ENCODE assay signal across 9 cellular contexts in the genomic region with DNA sequence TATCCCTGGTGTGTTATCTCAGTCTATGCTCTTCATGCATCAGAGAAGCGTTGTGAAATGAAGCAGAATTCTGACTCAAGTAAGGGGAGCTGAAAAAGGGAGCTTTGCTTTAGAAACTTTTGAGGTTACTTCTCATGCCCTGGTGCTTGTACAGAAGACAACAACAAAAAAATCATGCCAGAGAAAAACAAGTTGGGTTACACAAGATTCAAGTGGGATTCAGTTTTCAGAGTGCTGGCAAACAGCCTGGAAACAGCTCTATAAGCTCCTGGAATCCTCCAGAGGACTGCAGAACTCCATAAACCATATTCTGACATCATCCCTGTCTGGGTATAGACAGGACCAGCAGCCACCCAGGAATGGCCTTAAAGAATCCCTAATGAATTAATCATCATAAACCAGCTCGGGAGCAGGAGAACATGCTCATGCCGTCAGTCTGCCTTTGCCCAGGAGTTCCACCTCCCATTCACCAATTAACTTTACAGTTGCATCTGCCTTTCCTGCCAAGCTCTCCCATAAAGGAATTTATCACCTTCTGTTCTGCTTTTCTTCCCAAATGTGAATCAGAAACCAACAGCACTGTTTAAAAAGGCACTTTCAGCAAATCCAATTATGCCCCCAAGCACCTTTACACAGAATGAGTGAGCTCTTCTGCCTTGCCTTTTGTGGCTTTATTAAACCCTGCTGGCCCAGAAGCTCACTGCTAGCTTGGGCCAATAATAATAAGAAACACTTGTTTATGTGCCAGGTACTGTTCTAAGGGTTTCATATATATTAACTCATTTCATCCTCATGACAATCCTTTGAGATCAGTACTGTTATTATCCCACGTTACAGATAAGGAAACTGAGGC. TPM values are rescaled to one million over a fixed set of nuclear protein-coding genes. Genes with fewer than 3 reads are reported as not detected.
DNase-seq lines count a peak whose midpoint lies in the region; ATAC-seq, FAIRE-seq and TF ChIP-seq lines count a peak whose summit lies in the region.
"Had no signal": no experiment of that assay in that cellular context is flagged by ENCODE, and none has a peak within 500 bp of the region (broad histone marks: within the 10 kb centered on the region; RNA-seq: fewer than 3 reads in every experiment).

No MANE protein-coding gene starts in this region.

- H3K4me1 ChIP-seq in parathyroid adenoma: peaks cover 4% of the 10 kb centered on the region

- DNase-seq in ELR (ENCODE audit: low read depth): peak; percentile 89
- DNase-seq in NCI-H2171 (lab: John Stamatoyannopoulos, UW): peak; percentile 73
- DNase-seq in bronchial epithelial cell (ENCODE audit: low read depth): peak; percentile 94
- no peak for DNase-seq in stimulated activated CD4-positive, alpha-beta T cell treated with anti-CD3 and anti-CD28 coated beads, Interleukin-2, amount 100 ng/mL, for 24 hours
- DNase-seq in activated T-helper 2 cell treated with anti-CD3 and anti-CD28 coated beads, Interferon-gamma antibody, Interleukin-2, Interleukin-4, amounts not matched to agents 10 μg/mL and 5 μg/mL and 100 μg/mL, durations not matched to agents 14 hours and 24 hours and 36 hours (ENCODE audit: low spot score): no peak
- DNase-seq: gastrocnemius medialis had no signal

- H3K27ac ChIP-seq in parathyroid adenoma: no peak overlapping the region
- H3K27ac ChIP-seq: gastrocnemius medialis had no signal

- ATAC-seq in GM21576 (IDR thresholded peaks at IDR 0.05; ENCODE audit: unreplicated experiment) (no peak), GM18517 (IDR thresholded peaks at IDR 0.05; ENCODE audit: unreplicated experiment) (no peak)
- ATAC-seq: gastrocnemius medialis had no signal

- intact Hi-C loops in activated T-helper 2 cell treated with anti-CD3 and anti-CD28 coated beads, Interferon-gamma antibody, Interleukin-2, Interleukin-4, amounts not matched to agents 10 μg/mL and 5 μg/mL and 100 μg/mL, durations not matched to agents 14 hours and 24 hours and 36 hours (cut with micrococcal nuclease): no loop called here

- no peaks in the 10 kb centered on the region for H3K36me3 ChIP-seq in bronchial epithelial cell (ENCODE audit: control insufficient read depth, insufficient read depth, low read length)
- H3K36me3 ChIP-seq in parathyroid adenoma (ENCODE audit: control insufficient read depth, insufficient read depth, low read length): no peaks in the 10 kb centered on the region
- H3K36me3 ChIP-seq: gastrocnemius medialis had no signal

- FAIRE-seq in bronchial epithelial cell (lab: Jason Lieb, UNC): peak; percentile 73

- no peak overlapping the region for H3K4me3 Mint-ChIP-seq in activated T-helper 2 cell treated with anti-CD3 and anti-CD28 coated beads, Interferon-gamma antibody, Interleukin-2, Interleukin-4, amounts not matched to agents 10 μg/mL and 5 μg/mL and 100 μg/mL, durations not matched to agents 14 hours and 24 hours and 36 hours (ENCODE audit: low read depth)

- no peak overlapping the region for H3K9ac ChIP-seq in parathyroid adenoma

- H3K27ac Mint-ChIP-seq in activated T-helper 2 cell treated with anti-CD3 and anti-CD28 coated beads, Interferon-gamma antibody, Interleukin-2, Interleukin-4, amounts not matched to agents 10 μg/mL and 5 μg/mL and 100 μg/mL, durations not matched to agents 14 hours and 24 hours and 36 hours: no peak overlapping the region

- peak overlapping the region; percentile 0 for H2AFZ ChIP-seq in parathyroid adenoma

- H3K27me3 Mint-ChIP-seq in activated T-helper 2 cell treated with anti-CD3 and anti-CD28 coated beads, Interferon-gamma antibody, Interleukin-2, Interleukin-4, amounts not matched to agents 10 μg/mL and 5 μg/mL and 100 μg/mL, durations not matched to agents 14 hours and 24 hours and 36 hours (ENCODE audit: low read depth): peaks cover 10% of the 10 kb centered on the region

- no peaks in the 10 kb centered on the region for H3K36me3 Mint-ChIP-seq in activated T-helper 2 cell treated with anti-CD3 and anti-CD28 coated beads, Interferon-gamma antibody, Interleukin-2, Interleukin-4, amounts not matched to agents 10 μg/mL and 5 μg/mL and 100 μg/mL, durations not matched to agents 14 hours and 24 hours and 36 hours (ENCODE audit: low read depth)

- no peaks in the 10 kb centered on the region for H3K79me2 ChIP-seq in parathyroid adenoma

- no peaks in the 10 kb centered on the region for H3K27me3 ChIP-seq in bronchial epithelial cell (ENCODE audit: control insufficient read depth, insufficient read depth, low read length)
- no peaks in the 10 kb centered on the region for H3K27me3 ChIP-seq in parathyroid adenoma (ENCODE audit: control insufficient read depth, insufficient read depth, low read length)
- H3K27me3 ChIP-seq: gastrocnemius medialis had no signal

- no peaks in the 10 kb centered on the region for H3K9me3 Mint-ChIP-seq in activated T-helper 2 cell treated with anti-CD3 and anti-CD28 coated beads, Interferon-gamma antibody, Interleukin-2, Interleukin-4, amounts not matched to agents 10 μg/mL and 5 μg/mL and 100 μg/mL, durations not matched to agents 14 hours and 24 hours and 36 hours

- peaks cover 9% of the 10 kb centered on the region for H3K4me1 Mint-ChIP-seq in activated T-helper 2 cell treated with anti-CD3 and anti-CD28 coated beads, Interferon-gamma antibody, Interleukin-2, Interleukin-4, amounts not matched to agents 10 μg/mL and 5 μg/mL and 100 μg/mL, durations not matched to agents 14 hours and 24 hours and 36 hours (ENCODE audit: low read depth)

- H3K9me3 ChIP-seq in parathyroid adenoma (ENCODE audit: control insufficient read depth, low read length): no peaks in the 10 kb centered on the region
- H3K9me3 ChIP-seq: gastrocnemius medialis had no signal

- no peak overlapping the region for H3K4me2 ChIP-seq in parathyroid adenoma (ENCODE audit: low read length)

- TF ChIP-seq CTCF in bronchial epithelial cell (IDR thresholded peaks at IDR 0.05; ENCODE audit: insufficient read depth, low read length, severe bottlenecking): no peak
- TF ChIP-seq CTCF in parathyroid adenoma (IDR thresholded peaks at IDR 0.05): no peak

- H3K4me3 ChIP-seq in bronchial epithelial cell (ENCODE audit: low read depth, low read length): no peak overlapping the region
- no peak overlapping the region for H3K4me3 ChIP-seq in parathyroid adenoma (ENCODE audit: low read depth, low read length)

RNA-seq across cellular contexts. Expression of gene FBXW7, which starts 54.5 kb away (rescaled TPM):
- total RNA-seq in bronchial epithelial cell: 104 and 145 TPM in 2 replicates
- total RNA-seq in activated T-helper 2 cell treated with anti-CD3 and anti-CD28 coated beads, Interferon-gamma antibody, Interleukin-2, Interleukin-4, amounts not matched to agents 10 μg/mL and 5 μg/mL and 100 μg/mL, durations not matched to agents 14 hours and 24 hours and 36 hours: 37.8 and 47.3 TPM in 2 replicates

Comparison
In these comparisons a context has a peak if more than half of its experiments do, and no peak if none do; other contexts are left out.
1. DNase-seq: peak in ELR (single experiment), NCI-H2171 (single experiment) and bronchial epithelial cell (single experiment); none in stimulated activated CD4-positive, alpha-beta T cell treated with anti-CD3 and anti-CD28 coated beads, Interleukin-2, amount 100 ng/mL, for 24 hours (0 of 2) and activated T-helper 2 cell treated with anti-CD3 and anti-CD28 coated beads, Interferon-gamma antibody, Interleukin-2, Interleukin-4, amounts not matched to agents 10 μg/mL and 5 μg/mL and 100 μg/mL, durations not matched to agents 14 hours and 24 hours and 36 hours (single experiment).